ENCODE assay signal across 18 cellular contexts in genomic region chr3:60553144-60553543, GRCh38.
"Had no signal": no experiment of that assay in that cellular context is flagged by ENCODE, and none has a peak within 500 bp of the region (broad histone marks: within the 10 kb centered on the region; RNA-seq: fewer than 3 reads in every experiment).

No MANE protein-coding gene starts in this region.

- H3K36me3 ChIP-seq: adrenal gland, left ventricle myocardium inferior, pancreas, thoracic aorta had no signal

- H3K9me3 Mint-ChIP-seq: activated naive CD4-positive, alpha-beta T cell treated with anti-CD3 and anti-CD28 coated beads, Interleukin-2, amount 50 U/mL, for 24 hours; naive thymus-derived CD8-positive, alpha-beta T cell had no signal

- ATAC-seq: naive thymus-derived CD8-positive, alpha-beta T cell; pancreas; sciatic nerve had no signal

- H3K36me3 Mint-ChIP-seq: activated CD8-positive, alpha-beta memory T cell treated with anti-CD3 and anti-CD28 coated beads, Interleukin-2, amount 10 ng/mL, durations not matched to agents 7 days and 5 days; activated naive CD4-positive, alpha-beta T cell treated with anti-CD3 and anti-CD28 coated beads, Interleukin-2, amount 50 U/mL, for 24 hours; naive thymus-derived CD8-positive, alpha-beta T cell had no signal

- H3K4me1 ChIP-seq: adrenal gland, left ventricle myocardium inferior, pancreas had no signal

- H3K4me3 ChIP-seq: adrenal gland, left ventricle myocardium inferior, pancreas, thoracic aorta had no signal

- H3K4me3 Mint-ChIP-seq: activated CD8-positive, alpha-beta memory T cell treated with anti-CD3 and anti-CD28 coated beads, Interleukin-2, amount 10 ng/mL, durations not matched to agents 7 days and 5 days; activated naive CD4-positive, alpha-beta T cell treated with anti-CD3 and anti-CD28 coated beads, Interleukin-2, amount 50 U/mL, for 24 hours; memory B cell; naive thymus-derived CD8-positive, alpha-beta T cell had no signal

- DNase-seq: activated CD4-positive, alpha-beta T cell treated with anti-CD3 and anti-CD28 coated beads, Interleukin-2, amount 50 U/mL, for 48 hours; activated CD4-positive, CD25-positive, alpha-beta regulatory T cell treated with anti-CD3 and anti-CD28 coated beads, Interleukin-2, amount 50 U/mL, for 72 hours; activated CD8-positive, alpha-beta memory T cell treated with anti-CD3 and anti-CD28 coated beads, Interleukin-2, amount 10 ng/mL, durations not matched to agents 7 days and 5 days; activated effector memory CD4-positive, alpha-beta T cell treated with anti-CD3 and anti-CD28 coated beads, Interleukin-2, amount 50 U/mL, for 16 hours; activated T-cell treated with anti-CD3 and anti-CD28 coated beads, Interleukin-2, amount 50 U/mL, for 1 hour; adrenal gland; erythroblast; hypothalamus; kidney; left ventricle myocardium inferior; naive thymus-derived CD8-positive, alpha-beta T cell; pancreas; stimulated activated CD4-positive, alpha-beta T cell treated with anti-CD3 and anti-CD28 coated beads, Interleukin-1b, Interleukin-23, amount 100 ng/mL, for 48 hours had no signal

- H3K27ac ChIP-seq: adrenal gland, left ventricle myocardium inferior, pancreas, thoracic aorta had no signal

- FAIRE-seq: colon, kidney, pancreas had no signal

- H3K27ac Mint-ChIP-seq: activated CD8-positive, alpha-beta memory T cell treated with anti-CD3 and anti-CD28 coated beads, Interleukin-2, amount 10 ng/mL, durations not matched to agents 7 days and 5 days; activated naive CD4-positive, alpha-beta T cell treated with anti-CD3 and anti-CD28 coated beads, Interleukin-2, amount 50 U/mL, for 24 hours; memory B cell; naive thymus-derived CD8-positive, alpha-beta T cell had no signal

- H3K9me3 ChIP-seq: adrenal gland, left ventricle myocardium inferior, pancreas, thoracic aorta had no signal

- H3K27me3 ChIP-seq: adrenal gland, pancreas had no signal
